In genomic region chr11:19827399-19828135, GRCh38 we compare ENCODE assay signal across 18 cellular contexts.
DNase-seq lines count a peak whose midpoint lies in the region; TF ChIP-seq lines count a peak whose summit lies in the region.
"Had no signal": no experiment of that assay in that cellular context is flagged by ENCODE, and none has a peak within 500 bp of the region (broad histone marks: within the 10 kb centered on the region; RNA-seq: fewer than 3 reads in every experiment).

No MANE protein-coding gene starts in this region.

- no peak overlapping the region for H3K4me3 Mint-ChIP-seq in activated naive CD4-positive, alpha-beta T cell treated with anti-CD3 and anti-CD28 coated beads for 36 hours
- H3K4me3 Mint-ChIP-seq in osteocyte (ENCODE audit: unreplicated experiment) (no peak overlapping the region), CD14-positive monocyte (peak overlapping the region in 1 of 2 donors; percentile 56)
- H3K4me3 Mint-ChIP-seq: activated CD4-positive, alpha-beta memory T cell treated with anti-CD3 and anti-CD28 coated beads for 36 hours had no signal

- no peak for DNase-seq in activated naive CD4-positive, alpha-beta T cell treated with anti-CD3 and anti-CD28 coated beads for 36 hours
- DNase-seq in activated naive CD4-positive, alpha-beta T cell treated with Interleukin-2 at 50 U/mL for 16 hours, result no peak
- DNase-seq in NCI-H460 (ENCODE audit: extremely low read depth, low read depth) (peak; percentile 7), fibroblast of villous mesenchyme (ENCODE audit: low read depth) (peak; percentile 15), osteocyte (ENCODE audit: extremely low spot score, unreplicated experiment) (no peak), CD14-positive monocyte (ENCODE audit: low spot score) (no peak), NCI-H1048 (lab: John Stamatoyannopoulos, UW) (no peak), SW480 (ENCODE audit: low spot score) (no peak)
- DNase-seq: activated CD4-positive, alpha-beta memory T cell treated with anti-CD3 and anti-CD28 coated beads for 36 hours; activated T-cell treated with anti-CD3 and anti-CD28 coated beads, Interleukin-2, amount 50 U/mL, for 72 hours; amniotic stem cell; cerebellar nuclear complex; midbrain; NCI-H1417; NCI-H446 treated with DMSO at 0.1 percent for 48 hours; nucleus accumbens; right lobe of liver; stimulated activated CD4-positive, alpha-beta T cell treated with anti-CD3 and anti-CD28 coated beads, Interleukin-1b, Interleukin-23, amount 100 ng/mL, for 48 hours had no signal

- intact Hi-C loops in activated naive CD4-positive, alpha-beta T cell treated with anti-CD3 and anti-CD28 coated beads for 36 hours (cut with micrococcal nuclease), result no loop called here
- intact Hi-C loops in CD14-positive monocyte (cut with micrococcal nuclease), result no loop called here

- CTCF ChIA-PET in activated naive CD4-positive, alpha-beta T cell treated with anti-CD3 and anti-CD28 coated beads for 36 hours (lab: Charles Lee), result no interaction called here

- no peak for TF ChIP-seq CTCF in fibroblast of villous mesenchyme (IDR thresholded peaks at IDR 0.05; ENCODE audit: insufficient read depth, low read depth, low read length)
- TF ChIP-seq CTCF in osteocyte (IDR thresholded peaks at IDR 0.05), result no peak
- TF ChIP-seq CTCF in CD14-positive monocyte (IDR thresholded peaks at IDR 0.05), result no peak

- no peaks in the 10 kb centered on the region for H3K9me3 Mint-ChIP-seq in activated naive CD4-positive, alpha-beta T cell treated with anti-CD3 and anti-CD28 coated beads for 36 hours
- no peaks in the 10 kb centered on the region for H3K9me3 Mint-ChIP-seq in osteocyte (ENCODE audit: unreplicated experiment)
- peaks cover 0 to 2% (median 0%) of the 10 kb centered on the region in 7 donors for H3K9me3 Mint-ChIP-seq in CD14-positive monocyte
- H3K9me3 Mint-ChIP-seq: activated CD4-positive, alpha-beta memory T cell treated with anti-CD3 and anti-CD28 coated beads for 36 hours; activated T-cell treated with anti-CD3 and anti-CD28 coated beads, Interleukin-2, amount 50 U/mL, for 72 hours had no signal

- H3K27ac Mint-ChIP-seq in activated naive CD4-positive, alpha-beta T cell treated with anti-CD3 and anti-CD28 coated beads for 36 hours, result peak overlapping the region; percentile 43
- H3K27ac Mint-ChIP-seq in osteocyte (ENCODE audit: unreplicated experiment) (peak overlapping the region; percentile 5), CD14-positive monocyte (peak overlapping the region in 3 of 7 donors; percentile 40 to 79 (median 70))
- H3K27ac Mint-ChIP-seq: activated CD4-positive, alpha-beta memory T cell treated with anti-CD3 and anti-CD28 coated beads for 36 hours; activated T-cell treated with anti-CD3 and anti-CD28 coated beads, Interleukin-2, amount 50 U/mL, for 72 hours had no signal

- no peak overlapping the region for H3K4me3 ChIP-seq in fibroblast of villous mesenchyme (ENCODE audit: low read depth, low read length)
- H3K4me3 ChIP-seq: right lobe of liver had no signal

- H3K4me1 Mint-ChIP-seq in activated naive CD4-positive, alpha-beta T cell treated with anti-CD3 and anti-CD28 coated beads for 36 hours (ENCODE audit: low read depth), result no peaks in the 10 kb centered on the region
- H3K4me1 Mint-ChIP-seq in osteocyte (ENCODE audit: unreplicated experiment), result no peaks in the 10 kb centered on the region
- H3K4me1 Mint-ChIP-seq in CD14-positive monocyte, result no peaks in the 10 kb centered on the region

- H3K27me3 Mint-ChIP-seq in activated naive CD4-positive, alpha-beta T cell treated with anti-CD3 and anti-CD28 coated beads for 36 hours (ENCODE audit: low read depth), result no peaks in the 10 kb centered on the region
- H3K27me3 Mint-ChIP-seq in osteocyte (ENCODE audit: unreplicated experiment), result no peaks in the 10 kb centered on the region
- peaks cover 0 to 2% (median 2%) of the 10 kb centered on the region in 3 donors for H3K27me3 Mint-ChIP-seq in CD14-positive monocyte (ENCODE audit: low read depth in 3 of 3)
- H3K27me3 Mint-ChIP-seq: activated CD4-positive, alpha-beta memory T cell treated with anti-CD3 and anti-CD28 coated beads for 36 hours had no signal

- H3K36me3 Mint-ChIP-seq in activated naive CD4-positive, alpha-beta T cell treated with anti-CD3 and anti-CD28 coated beads for 36 hours (ENCODE audit: low read depth), result no peaks in the 10 kb centered on the region
- H3K36me3 Mint-ChIP-seq in osteocyte (ENCODE audit: unreplicated experiment) (no peaks in the 10 kb centered on the region), CD14-positive monocyte (no peaks in the 10 kb centered on the region)
- H3K36me3 Mint-ChIP-seq: activated CD4-positive, alpha-beta memory T cell treated with anti-CD3 and anti-CD28 coated beads for 36 hours had no signal

Comparison
In these comparisons a context has a peak if more than half of its experiments do, and no peak if none do; other contexts are left out.
1. DNase-seq: peak in NCI-H460 (single experiment) and fibroblast of villous mesenchyme (single experiment); none in activated naive CD4-positive, alpha-beta T cell treated with anti-CD3 and anti-CD28 coated beads for 36 hours (single experiment), activated naive CD4-positive, alpha-beta T cell treated with Interleukin-2 at 50 U/mL for 16 hours (single experiment), osteocyte (single experiment), CD14-positive monocyte (single experiment), NCI-H1048 (single experiment) and SW480 (single experiment).